2 cellular contexts compared by ENCODE assay signal in the genomic region with DNA sequence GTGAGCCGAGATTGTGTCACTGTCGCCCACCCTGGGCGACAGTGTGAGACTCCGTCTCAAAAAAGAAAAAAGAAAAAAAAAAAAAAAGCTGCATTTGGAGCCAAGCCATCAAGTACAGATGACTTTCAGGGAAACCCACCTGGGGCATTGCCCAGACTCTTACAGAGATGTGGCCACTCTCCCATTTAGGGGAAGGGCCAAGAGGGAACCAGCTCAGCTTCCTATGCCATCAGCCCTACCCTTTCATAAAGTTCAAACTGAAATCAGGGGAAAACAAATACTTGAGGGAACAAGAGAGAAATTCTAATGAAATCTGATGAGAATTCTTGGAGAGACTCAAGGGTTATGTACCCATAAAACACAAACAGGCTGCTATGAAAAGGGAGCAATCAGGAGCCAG.
TF ChIP-seq lines count a peak whose summit lies in the region.

No MANE protein-coding gene starts in this region.

TF ChIP-seq in HCT116, 20 proteins besides CTCF, POLR2A, EP300 and RAD21:
- TF ChIP-seq, protein P1, sequence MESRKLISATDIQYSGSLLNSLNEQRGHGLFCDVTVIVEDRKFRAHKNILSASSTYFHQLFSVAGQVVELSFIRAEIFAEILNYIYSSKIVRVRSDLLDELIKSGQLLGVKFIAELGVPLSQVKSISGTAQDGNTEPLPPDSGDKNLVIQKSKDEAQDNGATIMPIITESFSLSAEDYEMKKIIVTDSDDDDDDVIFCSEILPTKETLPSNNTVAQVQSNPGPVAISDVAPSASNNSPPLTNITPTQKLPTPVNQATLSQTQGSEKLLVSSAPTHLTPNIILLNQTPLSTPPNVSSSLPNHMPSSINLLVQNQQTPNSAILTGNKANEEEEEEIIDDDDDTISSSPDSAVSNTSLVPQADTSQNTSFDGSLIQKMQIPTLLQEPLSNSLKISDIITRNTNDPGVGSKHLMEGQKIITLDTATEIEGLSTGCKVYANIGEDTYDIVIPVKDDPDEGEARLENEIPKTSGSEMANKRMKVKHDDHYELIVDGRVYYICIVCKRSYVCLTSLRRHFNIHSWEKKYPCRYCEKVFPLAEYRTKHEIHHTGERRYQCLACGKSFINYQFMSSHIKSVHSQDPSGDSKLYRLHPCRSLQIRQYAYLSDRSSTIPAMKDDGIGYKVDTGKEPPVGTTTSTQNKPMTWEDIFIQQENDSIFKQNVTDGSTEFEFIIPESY (IDR thresholded peaks at IDR 0.05; ENCODE audit: extremely low read depth, insufficient replicate concordance, low read length), result no peak
- TF ChIP-seq CBX3 (IDR thresholded peaks at IDR 0.05; ENCODE audit: low read depth), result no peak

TF ChIP-seq in WTC11, 78 proteins besides CTCF, POLR2A, EP300 and RAD21 (continued from another document):
- TF ChIP-seq ZNF532 (CRISPR knock-in tag; IDR thresholded peaks at IDR 0.05; ENCODE audit: borderline replicate concordance) (no peak), ZNF317 (CRISPR knock-in tag; IDR thresholded peaks at IDR 0.05; ENCODE audit: borderline replicate concordance, low read depth) (no peak), SP1 (CRISPR knock-in tag; conservative IDR thresholded peaks at IDR 0.05) (no peak), ARID4B (CRISPR knock-in tag; IDR thresholded peaks at IDR 0.05; ENCODE audit: borderline replicate concordance) (no peak), AFF4 (CRISPR knock-in tag; IDR thresholded peaks at IDR 0.05; ENCODE audit: borderline replicate concordance) (no peak)
